In genomic region chr9:114214686-114215397, GRCh38 we compare ENCODE assay signal across 26 cellular contexts. TPM values are rescaled to one million over a fixed set of nuclear protein-coding genes. Genes with fewer than 3 reads are reported as not detected.
A peak's percentile ranks its signal among the peaks of the same experiment; 100 is the strongest.
DNase-seq lines count a peak whose midpoint lies in the region; ATAC-seq, FAIRE-seq and TF ChIP-seq lines count a peak whose summit lies in the region.
"Had no signal": no experiment of that assay in that cellular context is flagged by ENCODE, and none has a peak within 500 bp of the region (broad histone marks: within the 10 kb centered on the region; RNA-seq: fewer than 3 reads in every experiment).

No MANE protein-coding gene starts in this region.

- H3K9me3 ChIP-seq in mammary epithelial cell (replicated peaks; ENCODE audit: insufficient read depth, low read length) (no peaks in the 10 kb centered on the region), osteoblast (ENCODE audit: low read depth, low read length) (no peaks in the 10 kb centered on the region), OCI-LY7 (ENCODE audit: low read length) (no peaks in the 10 kb centered on the region)
- H3K9me3 ChIP-seq: A549, body of pancreas, SJCRH30 had no signal

- peaks cover 9% of the 10 kb centered on the region for H3K4me1 ChIP-seq in mammary epithelial cell (ENCODE audit: insufficient read depth, low read length)
- peaks cover 11% of the 10 kb centered on the region for H3K4me1 ChIP-seq in osteoblast (ENCODE audit: insufficient read depth, low read length)
- no peaks in the 10 kb centered on the region for H3K4me1 ChIP-seq in OCI-LY7 (ENCODE audit: insufficient read depth, low read length, poor library complexity, severe bottlenecking)

- CTCF ChIA-PET in mammary epithelial cell (lab: Charles Lee; ENCODE audit: low non-redundant PET) (interaction anchor here (0.6 kb wide), 1 partner anchor 107 kb away, joined by 3 read pairs; no protein-coding TSS in a partner anchor), OCI-LY7 (lab: Charles Lee; ENCODE audit: unreplicated experiment) (no interaction called here)

- H3K27ac ChIP-seq in mammary epithelial cell (ENCODE audit: insufficient read depth, low read depth, low read length) (no peak overlapping the region), osteoblast (ENCODE audit: low read depth, low read length) (no peak overlapping the region), OCI-LY7 (ENCODE audit: low read depth, low read length, poor library complexity, severe bottlenecking) (no peak overlapping the region)
- H3K27ac ChIP-seq: A549, body of pancreas, SJCRH30 had no signal

- no peak for FAIRE-seq in urothelium cell line (lab: Jason Lieb, UNC)
- FAIRE-seq: A549, frontal cortex had no signal

- POLR2A ChIA-PET in OCI-LY7 (lab: Charles Lee): no interaction called here

- dilution Hi-C loops in mammary epithelial cell (cut with HindIII; ENCODE audit: low sequenced_read_pairs): loop anchor here (5.0 kb wide), 1 partner anchor 62 kb away; no protein-coding TSS in a partner anchor

- no TSS peak for BruUV-seq in mammary epithelial cell (replicated peaks; lab: Mats Ljungman, UMichigan)
- BruUV-seq in OCI-LY7 (replicated peaks; lab: Mats Ljungman, UMichigan): no TSS peak

- in situ Hi-C loops in mammary epithelial cell (cut with MboI; ENCODE audit: low sequenced_read_pairs in 2 of 2): no loop called here

- H3K79me2 ChIP-seq in mammary epithelial cell (ENCODE audit: insufficient read depth, low read length) (no peaks in the 10 kb centered on the region), osteoblast (ENCODE audit: insufficient read depth, low read length) (no peaks in the 10 kb centered on the region), OCI-LY7 (ENCODE audit: insufficient read depth, low read depth, low read length) (no peaks in the 10 kb centered on the region)

- H3K9ac ChIP-seq in mammary epithelial cell (ENCODE audit: insufficient read depth, low read length): no peak overlapping the region

- H3K4me2 ChIP-seq in mammary epithelial cell (ENCODE audit: insufficient read depth, low read depth, low read length): no peak overlapping the region
- no peak overlapping the region for H3K4me2 ChIP-seq in osteoblast (ENCODE audit: insufficient read depth, low read length)
- H3K4me2 ChIP-seq in OCI-LY7 (ENCODE audit: low read length): no peak overlapping the region
- H3K4me2 ChIP-seq: A549 had no signal

- no peaks in the 10 kb centered on the region for H3K36me3 ChIP-seq in mammary epithelial cell (ENCODE audit: insufficient read depth, low read length)
- peaks cover 18% of the 10 kb centered on the region for H3K36me3 ChIP-seq in osteoblast (ENCODE audit: insufficient read depth, low read length)
- no peaks in the 10 kb centered on the region for H3K36me3 ChIP-seq in OCI-LY7 (ENCODE audit: insufficient read depth, low read length)

- ATAC-seq in left cardiac atrium (peak; percentile 36 to 38), HG03521 (IDR thresholded peaks at IDR 0.05; ENCODE audit: unreplicated experiment) (no peak)
- ATAC-seq: A549; activated naive CD8-positive, alpha-beta T cell treated with anti-CD3 and anti-CD28 coated beads, Interleukin-2, amount 50 U/mL, for 24 hours; activated T-cell treated with anti-CD3 and anti-CD28 coated beads, Interleukin-2, amount 50 U/mL, for 4 hours; body of pancreas; CD8-positive, alpha-beta T cell; esophagus mucosa; Panc1 had no signal

- no peak overlapping the region for H3K4me3 ChIP-seq in mammary epithelial cell (replicated peaks in 1 of 3; ENCODE audit: insufficient read depth in 1 of 3, low read depth in 2 of 3, low read length in 3 of 3)
- no peak overlapping the region for H3K4me3 ChIP-seq in osteoblast (ENCODE audit: insufficient read depth, low read length)
- no peak overlapping the region for H3K4me3 ChIP-seq in OCI-LY7 (ENCODE audit: low read depth, low read length, poor library complexity, severe bottlenecking)
- H3K4me3 ChIP-seq: A549, body of pancreas, SJCRH30 had no signal

- H4K20me1 ChIP-seq in mammary epithelial cell (ENCODE audit: insufficient read depth, low read length) (no peaks in the 10 kb centered on the region), osteoblast (ENCODE audit: insufficient read depth, low read length) (no peaks in the 10 kb centered on the region), OCI-LY7 (ENCODE audit: insufficient read depth, low read length) (no peaks in the 10 kb centered on the region)

- no peaks in the 10 kb centered on the region for H3K9me2 ChIP-seq in OCI-LY7 (ENCODE audit: insufficient read depth, low read length)

- H3K27me3 ChIP-seq in mammary epithelial cell (ENCODE audit: insufficient read depth, low read length): no peaks in the 10 kb centered on the region
- H3K27me3 ChIP-seq in osteoblast (ENCODE audit: insufficient read depth, low read length): no peaks in the 10 kb centered on the region
- H3K27me3 ChIP-seq: body of pancreas, SJCRH30 had no signal

- WGBS in mammary epithelial cell (ENCODE audit: low coverage, missing lambda C conversion rate): 56% methylated on average over 5 of the region's 7 CpGs

- intact Hi-C loops in mammary epithelial cell (cut with micrococcal nuclease) (no loop called here), left cardiac atrium (cut with DNase I) (no loop called here), OCI-LY7 (cut with micrococcal nuclease; ENCODE audit: unreplicated experiment) (no loop called here)

- DNase-seq in GM03348 (ENCODE audit: low spot score): peak; percentile 25
- peak; percentile 24 for DNase-seq in mammary epithelial cell
- DNase-seq in left cardiac atrium: no peak
- DNase-seq in osteoblast (ENCODE audit: insufficient read length, low spot score, missing footprints): peak; percentile 79
- no peak for DNase-seq in DMS 273 treated with DMSO at 0.1 percent for 48 hours (lab: John Stamatoyannopoulos, UW)
- DNase-seq in urothelium cell line (ENCODE audit: low spot score): no peak
- no peak for DNase-seq in OCI-LY7 (ENCODE audit: low spot score)
- DNase-seq: activated CD4-positive, alpha-beta T cell treated with anti-CD3 and anti-CD28 coated beads, Interleukin-2, amount 10 ng/mL, durations not matched to agents 7 days and 5 days; activated gamma-delta T cell treated with Interleukin-2 at 50 U/mL for 16 hours; activated naive CD8-positive, alpha-beta T cell treated with anti-CD3 and anti-CD28 coated beads, Interleukin-2, amount 50 U/mL, for 24 hours; activated T-cell treated with anti-CD3 and anti-CD28 coated beads, Interleukin-2, amount 50 U/mL, for 4 hours; body of pancreas; CD8-positive, alpha-beta T cell; DMS153; effector CD8-positive, alpha-beta T cell; NCI-H1105; NCI-H187 treated with DMSO at 0.1 percent for 48 hours; NCI-H526; SJCRH30; stimulated activated CD4-positive, alpha-beta T cell treated with anti-CD3 and anti-CD28 coated beads, Interleukin-15, amount 100 ng/mL, for 24 hours; stimulated activated naive CD4-positive, alpha-beta T cell had no signal

- TF ChIP-seq CTCF in mammary epithelial cell (conservative IDR thresholded peaks at IDR 0.05 in 1 of 2, IDR thresholded peaks at IDR 0.05 in 1 of 2; ENCODE audit: extremely low read depth in 1 of 2, insufficient read depth in 1 of 2, low read depth in 1 of 2, low read length in 2 of 2) (no peak), osteoblast (IDR thresholded peaks at IDR 0.05; ENCODE audit: extremely low read depth, low read depth, low read length) (no peak), OCI-LY7 (conservative IDR thresholded peaks at IDR 0.05; ENCODE audit: low read length) (no peak)

- H2AFZ ChIP-seq in mammary epithelial cell (ENCODE audit: low read depth, low read length) (no peak overlapping the region), osteoblast (ENCODE audit: low read length) (no peak overlapping the region), OCI-LY7 (ENCODE audit: low read length) (no peak overlapping the region)

RNA-seq across cellular contexts. Expression of gene COL27A1, which starts 59.5 kb away (rescaled TPM):
- total RNA-seq in mammary epithelial cell (10 to 100 TPM in 1 of 2 donors, 1 to 10 TPM in 1; 8.7 to 30.0 TPM), left cardiac atrium (1 to 10 TPM; 7.0 to 9.2 TPM), osteoblast (10.1 and 11.8 TPM in 2 replicates), OCI-LY7 (2022) (not detected in 2 replicates)
- 6.1 TPM for polyA plus RNA-seq in mammary epithelial cell
- polyA minus RNA-seq in mammary epithelial cell: 7.8 TPM
- total RNA-seq in OCI-LY7 (2014; rRNA removed; shearing (Covaris generic)): not detected in 2 replicates

Comparison
In these comparisons a context has a peak if more than half of its experiments do, and no peak if none do; other contexts are left out.
1. DNase-seq: peak in GM03348 (single experiment), mammary epithelial cell (single experiment) and osteoblast (single experiment); none in left cardiac atrium (single experiment), DMS 273 treated with DMSO at 0.1 percent for 48 hours (single experiment), urothelium cell line (single experiment) and OCI-LY7 (single experiment).
2. RNA of gene COL27A1, which starts 59.5 kb away (total RNA-seq): 8.7 to 30.0 TPM in mammary epithelial cell, 10.1 to 11.8 TPM in osteoblast and 7.0 to 9.2 TPM in left cardiac atrium; not detected in OCI-LY7; every median in the first group is over 4 times any median in the second.